Comparison of ENCODE assay signal across 8 cellular contexts in the genomic region with DNA sequence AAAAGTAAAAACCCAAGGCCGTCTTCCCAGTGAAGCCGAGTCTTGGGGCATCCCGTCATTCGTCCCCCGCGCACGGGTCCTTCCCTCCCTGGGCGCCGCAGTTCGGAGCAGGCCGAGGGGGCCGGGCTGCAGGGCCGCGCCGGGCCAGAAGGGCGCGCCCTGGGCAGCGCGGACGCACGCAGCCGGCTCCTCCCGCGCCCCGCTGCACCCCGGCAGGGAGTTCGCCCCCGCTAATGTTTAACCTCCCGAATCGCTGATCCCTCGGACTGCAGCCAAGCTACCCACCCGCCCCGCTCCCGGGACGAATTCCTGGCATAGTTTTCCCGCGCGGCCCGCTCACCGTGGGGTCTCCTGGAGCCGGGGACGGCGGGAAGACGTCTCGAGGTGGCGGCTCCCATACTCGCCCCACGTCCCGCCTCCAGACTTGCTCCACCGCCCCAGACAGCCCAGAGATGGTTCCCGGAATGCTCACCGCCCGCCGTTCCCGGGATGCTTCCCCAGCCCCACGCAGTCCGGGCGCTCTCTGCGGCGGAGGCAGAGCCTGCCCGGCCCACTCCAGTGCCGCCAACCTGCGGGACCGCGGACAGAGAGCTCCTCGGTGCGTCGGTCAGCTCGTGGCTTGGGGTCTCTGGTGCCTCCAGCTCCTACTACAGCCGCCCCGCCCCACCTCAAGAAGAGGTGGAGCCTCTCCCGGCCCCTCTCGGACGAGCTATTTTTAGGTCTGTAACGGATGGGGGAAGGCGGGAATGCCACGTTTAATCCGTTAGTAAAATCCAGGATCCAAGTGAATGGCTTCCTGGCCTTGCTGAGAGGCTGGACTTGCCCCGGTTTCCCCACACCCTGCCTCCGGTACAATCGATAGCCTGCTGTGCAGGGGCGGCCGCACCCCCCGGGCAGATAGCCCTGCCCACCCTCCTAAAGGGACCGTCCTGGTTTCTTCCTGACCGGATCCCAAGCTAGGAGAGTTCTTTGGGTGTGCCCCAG. TPM values are rescaled to one million over a fixed set of nuclear protein-coding genes. Genes with fewer than 3 reads are reported as not detected.
DNase-seq lines count a peak whose midpoint lies in the region; ATAC-seq and TF ChIP-seq lines count a peak whose summit lies in the region.

A gene with protein sequence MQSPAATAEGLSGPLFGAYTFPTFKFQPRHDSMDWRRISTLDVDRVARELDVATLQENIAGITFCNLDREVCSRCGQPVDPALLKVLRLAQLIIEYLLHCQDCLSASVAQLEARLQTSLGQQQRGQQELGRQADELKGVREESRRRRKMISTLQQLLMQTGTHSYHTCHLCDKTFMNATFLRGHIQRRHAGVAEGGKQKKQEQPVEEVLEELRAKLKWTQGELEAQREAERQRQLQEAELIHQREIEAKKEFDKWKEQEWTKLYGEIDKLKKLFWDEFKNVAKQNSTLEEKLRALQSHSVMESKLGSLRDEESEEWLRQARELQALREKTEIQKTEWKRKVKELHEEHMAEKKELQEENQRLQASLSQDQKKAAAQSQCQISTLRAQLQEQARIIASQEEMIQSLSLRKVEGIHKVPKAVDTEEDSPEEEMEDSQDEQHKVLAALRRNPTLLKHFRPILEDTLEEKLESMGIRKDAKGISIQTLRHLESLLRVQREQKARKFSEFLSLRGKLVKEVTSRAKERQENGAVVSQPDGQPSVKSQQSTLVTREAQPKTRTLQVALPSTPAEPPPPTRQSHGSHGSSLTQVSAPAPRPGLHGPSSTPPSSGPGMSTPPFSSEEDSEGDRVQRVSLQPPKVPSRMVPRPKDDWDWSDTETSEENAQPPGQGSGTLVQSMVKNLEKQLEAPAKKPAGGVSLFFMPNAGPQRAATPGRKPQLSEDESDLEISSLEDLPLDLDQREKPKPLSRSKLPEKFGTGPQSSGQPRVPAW (minus strand): TSS at position 621 of the 984 bp plus-strand sequence. CDS start 11,637 bp downstream, outside the sequence.

- no peaks in the 10 kb centered on the region for H3K9me3 ChIP-seq in HUES64 (ENCODE audit: insufficient read depth, low read depth, low read length)

- peak; percentile 37 for TF ChIP-seq CTCF in astrocyte of the spinal cord (IDR thresholded peaks at IDR 0.05; ENCODE audit: low read depth, low read length)

- H3K27ac ChIP-seq in HUES64 (ENCODE audit: low read depth, low read length) = peak within 1 kb of the TSS; percentile 67
- H3K27ac ChIP-seq in rectal smooth muscle tissue (ENCODE audit: low read depth, low read length) = peak within 1 kb of the TSS; percentile 88

- under 1% methylated on average over 86 of the region's 86 CpGs for WGBS in HUES64

- DNase-seq in DMS114 treated with DMSO at 0.1 percent for 48 hours (lab: John Stamatoyannopoulos, UW; ENCODE audit: unreplicated experiment) = peak; percentile 31
- peak; percentile 82 for DNase-seq in RPMI7951 (ENCODE audit: low read depth)
- peak; percentile 75 for DNase-seq in astrocyte of the spinal cord (ENCODE audit: low read depth, low spot score)
- DNase-seq in hippocampal formation (lab: John Stamatoyannopoulos, UW) = peak; percentile 52 to 69
- no peak for DNase-seq in OCI-M2 (lab: John Stamatoyannopoulos, UW; ENCODE audit: unreplicated experiment)

- H3K27me3 ChIP-seq in HUES64 (ENCODE audit: insufficient read depth, low read length) (no peaks in the 10 kb centered on the region), rectal smooth muscle tissue (ENCODE audit: control insufficient read depth, insufficient read depth, low read length) (no peaks in the 10 kb centered on the region)

- peak within 1 kb of the TSS; percentile 95 for H3K4me3 ChIP-seq in HUES64 (ENCODE audit: low read length)
- peak within 1 kb of the TSS; percentile 80 for H3K4me3 ChIP-seq in astrocyte of the spinal cord (ENCODE audit: low read depth, low read length)
- peak within 1 kb of the TSS; percentile 76 for H3K4me3 ChIP-seq in rectal smooth muscle tissue (ENCODE audit: low read length)

- ATAC-seq in GM21447 (IDR thresholded peaks at IDR 0.05; ENCODE audit: unreplicated experiment) = peak; percentile 84

- peaks cover 4% of the 10 kb centered on the region; the same call in 1 of the 2 replicates for H3K36me3 ChIP-seq in HUES64 (ENCODE audit: insufficient read depth, low read length)
- H3K36me3 ChIP-seq in rectal smooth muscle tissue (ENCODE audit: control insufficient read depth, insufficient read depth, low read length) = peaks cover 3% of the 10 kb centered on the region

- in situ Hi-C loops in astrocyte of the spinal cord (cut with HindIII; ENCODE audit: low sequenced_read_pairs) = no loop called here

- peak within 1 kb of the TSS; percentile 87 for H3K9ac ChIP-seq in HUES64 (ENCODE audit: low read depth, low read length)
- H3K9ac ChIP-seq in rectal smooth muscle tissue (ENCODE audit: low read length) = peak within 1 kb of the TSS; percentile 88

- H3K4me1 ChIP-seq in HUES64 (ENCODE audit: insufficient read depth, low read length) = peaks cover 15% of the 10 kb centered on the region; the same call in 1 of the 2 replicates
- H3K4me1 ChIP-seq in rectal smooth muscle tissue (ENCODE audit: control insufficient read depth, insufficient read depth, low read length) = peaks cover 9% of the 10 kb centered on the region

RNA-seq across cellular contexts. Expression of the gene that starts here (rescaled TPM):
- polyA plus RNA-seq in HUES64 (2013, experiment 1 of 2) = 4.3 TPM
- 8.1 TPM for polyA plus RNA-seq in HUES64 (2013, experiment 2 of 2)
- total RNA-seq in RPMI7951 (2014; rRNA removed; shearing (Covaris generic)) = 7.4 and 11.1 TPM in 2 replicates
